Comparison of ENCODE assay signal across 12 cellular contexts in the genomic region with DNA sequence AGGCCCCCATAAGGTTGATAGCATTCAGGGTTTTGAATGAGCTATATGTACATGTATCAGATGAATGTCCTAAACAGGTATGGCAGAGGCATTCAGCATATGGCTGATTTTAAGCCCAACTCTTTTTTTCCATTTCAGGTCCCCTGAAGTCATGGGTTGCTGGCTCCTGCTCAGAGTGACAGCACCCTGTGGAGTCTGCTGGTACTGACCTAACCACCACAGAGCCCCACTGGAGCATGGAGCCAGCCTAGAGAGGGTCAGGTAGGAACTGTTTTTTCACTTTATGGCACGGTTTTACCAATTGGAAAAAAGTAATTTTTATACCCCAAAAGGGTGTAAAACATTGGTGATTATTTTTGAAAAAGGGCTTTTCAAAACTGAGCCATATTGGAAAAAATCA.
"Had no signal": no experiment of that assay in that cellular context is flagged by ENCODE, and none has a peak within 500 bp of the region (broad histone marks: within the 10 kb centered on the region; RNA-seq: fewer than 3 reads in every experiment).

No MANE protein-coding gene starts in this region.

- H3K27me3 ChIP-seq: esophagus muscularis mucosa, suprapubic skin, upper lobe of left lung had no signal

- H3K4me1 ChIP-seq: esophagus muscularis mucosa, suprapubic skin, upper lobe of left lung had no signal

- H3K4me3 ChIP-seq: esophagus muscularis mucosa, suprapubic skin, upper lobe of left lung had no signal

- H3K27ac ChIP-seq: esophagus muscularis mucosa, suprapubic skin, upper lobe of left lung had no signal

- H3K9me3 ChIP-seq: esophagus muscularis mucosa, suprapubic skin, upper lobe of left lung had no signal

- DNase-seq: activated B cell treated with CpG ODN at 0.5 μM for 24 hours; activated CD8-positive, alpha-beta memory T cell treated with anti-CD3 and anti-CD28 coated beads, Interleukin-2, amount 10 ng/mL, durations not matched to agents 7 days and 5 days; activated effector memory CD4-positive, alpha-beta T cell treated with anti-CD3 and anti-CD28 coated beads, Interleukin-2, amount 50 U/mL, for 16 hours; activated T-cell treated with anti-CD3 and anti-CD28 coated beads, Interleukin-2, amount 50 U/mL, for 4 hours; hypothalamus; stimulated activated CD4-positive, alpha-beta T cell treated with anti-CD3 and anti-CD28 coated beads, Interleukin-2, amount 100 ng/mL, for 48 hours; stimulated activated naive CD8-positive, alpha-beta T cell treated with anti-CD3 and anti-CD28 coated beads, Interleukin-15, Interleukin-2, amounts not matched to agents 100 U/mL and 50 U/mL, for 24 hours; T-helper 17 cell; upper lobe of left lung had no signal

- ATAC-seq: activated CD8-positive, alpha-beta memory T cell treated with anti-CD3 and anti-CD28 coated beads, Interleukin-2, amount 10 ng/mL, durations not matched to agents 7 days and 5 days; activated naive CD4-positive, alpha-beta T cell treated with anti-CD3 and anti-CD28 coated beads, Interleukin-2, amount 50 U/mL, for 72 hours; activated T-cell treated with anti-CD3 and anti-CD28 coated beads, Interleukin-2, amount 50 U/mL, for 4 hours; stimulated activated naive CD8-positive, alpha-beta T cell treated with anti-CD3 and anti-CD28 coated beads, Interleukin-15, Interleukin-2, amounts not matched to agents 100 U/mL and 50 U/mL, for 24 hours; T-helper 17 cell had no signal
